17 cellular contexts compared by ENCODE assay signal in the genomic region with DNA sequence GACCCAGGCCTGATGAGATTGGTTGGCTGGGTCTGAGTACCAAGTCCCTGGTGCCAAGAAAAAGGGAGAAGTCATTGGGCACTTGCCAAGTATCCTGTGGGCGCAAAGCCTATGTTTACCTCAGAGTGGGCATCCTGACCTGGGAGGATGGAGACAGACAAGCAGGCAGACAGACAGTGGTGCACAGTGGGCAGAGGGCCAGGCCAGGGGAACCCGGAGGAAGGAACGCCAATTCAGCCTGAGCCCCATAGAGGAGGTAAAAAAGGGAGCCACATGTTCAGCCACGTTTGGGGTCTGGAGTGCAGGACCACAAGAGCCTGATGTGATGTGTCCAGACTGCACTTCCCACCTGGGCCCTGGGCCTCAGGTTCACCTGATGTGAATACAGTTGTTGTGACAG. TPM values are rescaled to one million over a fixed set of nuclear protein-coding genes. Genes with fewer than 3 reads are reported as not detected.
DNase-seq lines count a peak whose midpoint lies in the region; ATAC-seq and TF ChIP-seq lines count a peak whose summit lies in the region.
"Had no signal": no experiment of that assay in that cellular context is flagged by ENCODE, and none has a peak within 500 bp of the region (broad histone marks: within the 10 kb centered on the region; RNA-seq: fewer than 3 reads in every experiment).

No MANE protein-coding gene starts in this region.

- no peaks in the 10 kb centered on the region for H3K27me3 Mint-ChIP-seq in activated CD4-positive, alpha-beta memory T cell treated with anti-CD3 and anti-CD28 coated beads for 36 hours
- H3K27me3 Mint-ChIP-seq in activated CD4-positive, alpha-beta memory T cell treated with anti-CD3 and anti-CD28 coated beads, Interleukin-2, amount 10 ng/mL, durations not matched to agents 7 days and 5 days = no peaks in the 10 kb centered on the region
- H3K27me3 Mint-ChIP-seq: CD4-positive, alpha-beta memory T cell had no signal

- no peak overlapping the region for H3K4me3 Mint-ChIP-seq in activated CD4-positive, alpha-beta memory T cell treated with anti-CD3 and anti-CD28 coated beads for 36 hours
- no peak overlapping the region for H3K4me3 Mint-ChIP-seq in activated CD4-positive, alpha-beta memory T cell treated with anti-CD3 and anti-CD28 coated beads, Interleukin-2, amount 10 ng/mL, durations not matched to agents 7 days and 5 days
- H3K4me3 Mint-ChIP-seq: CD14-positive monocyte; CD4-positive, alpha-beta memory T cell; GM23338 had no signal

- H3K36me3 Mint-ChIP-seq in activated CD4-positive, alpha-beta memory T cell treated with anti-CD3 and anti-CD28 coated beads for 36 hours = peaks cover 14% of the 10 kb centered on the region
- peaks cover 29% of the 10 kb centered on the region for H3K36me3 Mint-ChIP-seq in activated CD4-positive, alpha-beta memory T cell treated with anti-CD3 and anti-CD28 coated beads, Interleukin-2, amount 10 ng/mL, durations not matched to agents 7 days and 5 days (ENCODE audit: low read depth)

- H3K9me3 Mint-ChIP-seq in activated CD4-positive, alpha-beta memory T cell treated with anti-CD3 and anti-CD28 coated beads for 36 hours = no peaks in the 10 kb centered on the region
- no peaks in the 10 kb centered on the region for H3K9me3 Mint-ChIP-seq in activated CD4-positive, alpha-beta memory T cell treated with anti-CD3 and anti-CD28 coated beads, Interleukin-2, amount 10 ng/mL, durations not matched to agents 7 days and 5 days
- H3K9me3 Mint-ChIP-seq: CD14-positive monocyte, GM23338 had no signal

- peak overlapping the region; percentile 10 for H3K27ac Mint-ChIP-seq in activated CD4-positive, alpha-beta memory T cell treated with anti-CD3 and anti-CD28 coated beads for 36 hours
- H3K27ac Mint-ChIP-seq in activated CD4-positive, alpha-beta memory T cell treated with anti-CD3 and anti-CD28 coated beads, Interleukin-2, amount 10 ng/mL, durations not matched to agents 7 days and 5 days = no peak overlapping the region
- H3K27ac Mint-ChIP-seq: GM23338 had no signal

- CTCF ChIA-PET in activated CD4-positive, alpha-beta memory T cell treated with anti-CD3 and anti-CD28 coated beads for 36 hours (lab: Charles Lee) = no interaction called here
- CTCF ChIA-PET in activated CD4-positive, alpha-beta memory T cell treated with anti-CD3 and anti-CD28 coated beads, Interleukin-2, amount 10 ng/mL, durations not matched to agents 7 days and 5 days (lab: Charles Lee) = interaction anchor here (1.5 kb wide), 1 partner anchor 61 kb away, joined by 3 read pairs; no protein-coding TSS in a partner anchor
- CTCF ChIA-PET in RWPE1 (lab: Yijun Ruan, JAX) = no interaction called here

- H3K27ac ChIP-seq in RWPE1 = peak overlapping the region; percentile 40
- H3K27ac ChIP-seq: BLaER1 had no signal

- H3K4me3 ChIP-seq in mucosa of descending colon = no peak overlapping the region
- H3K4me3 ChIP-seq: BLaER1, GM12878, GM23338 had no signal

- H3K36me3 ChIP-seq in mucosa of descending colon (ENCODE audit: low read depth) = no peaks in the 10 kb centered on the region

- no peaks in the 10 kb centered on the region for H3K9me3 ChIP-seq in mucosa of descending colon
- H3K9me3 ChIP-seq: BLaER1 had no signal

- peaks cover 7% of the 10 kb centered on the region for H3K4me1 ChIP-seq in mucosa of descending colon (ENCODE audit: low read depth)

- no peak for DNase-seq in activated CD4-positive, alpha-beta memory T cell treated with anti-CD3 and anti-CD28 coated beads for 36 hours
- no peak for DNase-seq in activated CD4-positive, alpha-beta memory T cell treated with anti-CD3 and anti-CD28 coated beads, Interleukin-2, amount 10 ng/mL, durations not matched to agents 7 days and 5 days
- DNase-seq in RWPE1 (ENCODE audit: low spot score) (no peak), mucosa of descending colon (peak in 2 of 3 donors; percentile 21), dermis blood vessel endothelial cell (no peak)
- DNase-seq: 8988T; Calu3; CD4-positive, alpha-beta memory T cell; DND-41; EL; HCEC 1CT had no signal

- no peak for ATAC-seq in mucosa of descending colon
- no peak for ATAC-seq in GM21526 (IDR thresholded peaks at IDR 0.05; ENCODE audit: low FRiP score, unreplicated experiment)
- no peak for ATAC-seq in GM18511 (IDR thresholded peaks at IDR 0.05; ENCODE audit: unreplicated experiment)
- ATAC-seq: GM12878, GM23338 had no signal

- TF ChIP-seq CTCF in RWPE1 (conservative IDR thresholded peaks at IDR 0.05; ENCODE audit: low read depth) (no peak), mucosa of descending colon (IDR thresholded peaks at IDR 0.05) (no peak)

- intact Hi-C loops in activated CD4-positive, alpha-beta memory T cell treated with anti-CD3 and anti-CD28 coated beads for 36 hours (cut with micrococcal nuclease) = no loop called here
- intact Hi-C loops in mucosa of descending colon (cut with DNase I, micrococcal nuclease) = no loop called here

- POLR2A ChIA-PET in activated CD4-positive, alpha-beta memory T cell treated with anti-CD3 and anti-CD28 coated beads for 36 hours (lab: Charles Lee) = no interaction called here
- POLR2A ChIA-PET in activated CD4-positive, alpha-beta memory T cell treated with anti-CD3 and anti-CD28 coated beads, Interleukin-2, amount 10 ng/mL, durations not matched to agents 7 days and 5 days (lab: Charles Lee) = no interaction called here
- POLR2A ChIA-PET in RWPE1 (lab: Yijun Ruan, JAX; ENCODE audit: low non-redundant PET) = interaction anchor here (0.6 kb wide), 1 partner anchor 199 kb away, joined by 3 read pairs; no protein-coding TSS in a partner anchor

- peaks cover 11% of the 10 kb centered on the region for H3K4me1 Mint-ChIP-seq in activated CD4-positive, alpha-beta memory T cell treated with anti-CD3 and anti-CD28 coated beads for 36 hours (ENCODE audit: low read depth)
- peaks cover 20% of the 10 kb centered on the region for H3K4me1 Mint-ChIP-seq in activated CD4-positive, alpha-beta memory T cell treated with anti-CD3 and anti-CD28 coated beads, Interleukin-2, amount 10 ng/mL, durations not matched to agents 7 days and 5 days

RNA-seq across cellular contexts. Expression of a gene that starts 5.4 kb away (rescaled TPM):
- total RNA-seq in activated CD4-positive, alpha-beta memory T cell treated with anti-CD3 and anti-CD28 coated beads for 36 hours = 10 to 100 TPM; 24.1 to 27.9 TPM
- total RNA-seq in activated CD4-positive, alpha-beta memory T cell treated with anti-CD3 and anti-CD28 coated beads, Interleukin-2, amount 10 ng/mL, durations not matched to agents 7 days and 5 days = 10 to 100 TPM; 34.5 to 38.6 TPM
- total RNA-seq in mucosa of descending colon = 10 to 100 TPM; 32.1 to 37.6 (median 33.0) TPM
- 20.1 and 21.4 TPM in 2 replicates for total RNA-seq in dermis blood vessel endothelial cell

RNA-seq across cellular contexts. Expression of a gene that starts 8.3 kb away (rescaled TPM):
- 1 to 10 TPM; 3.8 to 4.9 TPM for total RNA-seq in activated CD4-positive, alpha-beta memory T cell treated with anti-CD3 and anti-CD28 coated beads for 36 hours
- 1 to 10 TPM; 3.1 to 4.1 TPM for total RNA-seq in activated CD4-positive, alpha-beta memory T cell treated with anti-CD3 and anti-CD28 coated beads, Interleukin-2, amount 10 ng/mL, durations not matched to agents 7 days and 5 days
- total RNA-seq in mucosa of descending colon = 1 to 10 TPM; 4.6 to 5.5 (median 5.1) TPM
- total RNA-seq in dermis blood vessel endothelial cell = 0.93 and 1.2 TPM in 2 replicates

RNA-seq across cellular contexts. Expression of a gene that starts 8.5 kb away (rescaled TPM):
- 10 to 100 TPM; 70.9 to 72.8 TPM for total RNA-seq in activated CD4-positive, alpha-beta memory T cell treated with anti-CD3 and anti-CD28 coated beads for 36 hours
- total RNA-seq in activated CD4-positive, alpha-beta memory T cell treated with anti-CD3 and anti-CD28 coated beads, Interleukin-2, amount 10 ng/mL, durations not matched to agents 7 days and 5 days = 10 to 100 TPM; 96.1 to 96.2 TPM
- total RNA-seq in mucosa of descending colon (100 to 1,000 TPM in 1 of 3 donors, 10 to 100 TPM in 2; 87.6 to 110 (median 96.3) TPM), dermis blood vessel endothelial cell (64.5 and 100 TPM in 2 replicates)

RNA-seq across cellular contexts. Expression of a gene that starts 33.4 kb away (rescaled TPM):
- 1 to 10 TPM; 2.9 to 3.1 TPM for total RNA-seq in activated CD4-positive, alpha-beta memory T cell treated with anti-CD3 and anti-CD28 coated beads for 36 hours
- total RNA-seq in activated CD4-positive, alpha-beta memory T cell treated with anti-CD3 and anti-CD28 coated beads, Interleukin-2, amount 10 ng/mL, durations not matched to agents 7 days and 5 days = 1 to 10 TPM; 1.0 to 1.2 TPM
- total RNA-seq in mucosa of descending colon (10 to 100 TPM; 13.4 to 14.9 (median 14.6) TPM), dermis blood vessel endothelial cell (6.1 and 8.4 TPM in 2 replicates)

RNA-seq across cellular contexts. Expression of a gene that starts 54.6 kb away (rescaled TPM):
- 10 to 100 TPM; 48.4 to 54.0 TPM for total RNA-seq in activated CD4-positive, alpha-beta memory T cell treated with anti-CD3 and anti-CD28 coated beads for 36 hours
- 10 to 100 TPM; 63.2 to 65.0 TPM for total RNA-seq in activated CD4-positive, alpha-beta memory T cell treated with anti-CD3 and anti-CD28 coated beads, Interleukin-2, amount 10 ng/mL, durations not matched to agents 7 days and 5 days
- total RNA-seq in mucosa of descending colon (10 to 100 TPM; 64.8 to 88.9 (median 65.4) TPM), dermis blood vessel endothelial cell (44.1 and 69.1 TPM in 2 replicates)

Comparison
In these comparisons a context has a peak if more than half of its experiments do, and no peak if none do; other contexts are left out.
1. DNase-seq: peak in mucosa of descending colon (2 of 3); none in activated CD4-positive, alpha-beta memory T cell treated with anti-CD3 and anti-CD28 coated beads for 36 hours (single experiment), activated CD4-positive, alpha-beta memory T cell treated with anti-CD3 and anti-CD28 coated beads, Interleukin-2, amount 10 ng/mL, durations not matched to agents 7 days and 5 days (single experiment), RWPE1 (single experiment) and dermis blood vessel endothelial cell (single experiment).